7 cellular contexts compared by ENCODE assay signal in genomic region chr19:43662487-43662886, GRCh38. TPM values are rescaled to one million over a fixed set of nuclear protein-coding genes. Genes with fewer than 3 reads are reported as not detected.
DNase-seq lines count a peak whose midpoint lies in the region; TF ChIP-seq lines count a peak whose summit lies in the region.
"Had no signal": no experiment of that assay in that cellular context is flagged by ENCODE, and none has a peak within 500 bp of the region (broad histone marks: within the 10 kb centered on the region; RNA-seq: fewer than 3 reads in every experiment).

No MANE protein-coding gene starts in this region.

- DNase-seq in DMS114 treated with DMSO at 0.1 percent for 48 hours (lab: John Stamatoyannopoulos, UW; ENCODE audit: unreplicated experiment): peak; percentile 15
- DNase-seq in RWPE1 (ENCODE audit: low spot score): no peak
- DNase-seq in iris pigment epithelial cell (ENCODE audit: low read depth): peak; percentile 15
- DNase-seq in spleen: no peak
- DNase-seq in NCI-H774 (lab: John Stamatoyannopoulos, UW): no peak
- no peak for DNase-seq in RPMI8226
- DNase-seq: NCI-H510A treated with DMSO at 0.1 percent for 48 hours had no signal

- peaks cover 0 to 11% (median 9%) of the 10 kb centered on the region in 8 donors for H3K9me3 ChIP-seq in spleen

- no peaks in the 10 kb centered on the region for H3K27me3 ChIP-seq in spleen (replicated peaks in 1 of 7)

- H3K4me1 ChIP-seq in spleen: peaks cover 3 to 46% (median 14%) of the 10 kb centered on the region in 6 donors

- no peak overlapping the region for H3K4me3 ChIP-seq in spleen

- H3K36me3 ChIP-seq in spleen: peaks cover 0 to 98% (median 16%) of the 10 kb centered on the region in 6 donors

- intact Hi-C loops in spleen (cut with DNase I; ENCODE audit: low total_unique reads): no loop called here

- POLR2A ChIA-PET in RWPE1 (lab: Yijun Ruan, JAX; ENCODE audit: low non-redundant PET): interaction anchor here (0.7 kb wide), 1 partner anchor 135 kb away, joined by 3 read pairs; no protein-coding TSS in a partner anchor

- CTCF ChIA-PET in RWPE1 (lab: Yijun Ruan, JAX): interaction anchor here (0.6 kb wide), 1 partner anchor 10 kb away, joined by 3 read pairs; no protein-coding TSS in a partner anchor

- H3K27ac ChIP-seq in RWPE1: no peak overlapping the region
- H3K27ac ChIP-seq in spleen: no peak overlapping the region

- TF ChIP-seq POLR2A in spleen (IDR thresholded peaks at IDR 0.05): no peak

- 0 out of 2 replicates have a peak, but pooled peaks have one; percentile 9 for TF ChIP-seq CTCF in RWPE1 (conservative IDR thresholded peaks at IDR 0.05; ENCODE audit: low read depth)
- no peak for TF ChIP-seq CTCF in spleen (IDR thresholded peaks at IDR 0.05 in 8 of 11, conservative IDR thresholded peaks at IDR 0.05 in 3 of 11)

- WGBS in spleen, 5 donors: 92 to 98% (median 97%) methylated on average over 6 of the region's 6 CpGs

RNA-seq across cellular contexts. Expression of gene PLAUR, which starts 7.5 kb away (rescaled TPM):
- 10 to 100 TPM; 20.3 to 86.4 (median 41.7) TPM for total RNA-seq in spleen
- polyA plus RNA-seq in spleen: 10 to 100 TPM in 1 of 3 donors, 1 to 10 TPM in 2; 7.3 to 12.0 (median 8.7) TPM

RNA-seq across cellular contexts. Expression of gene CADM4, which starts 22.8 kb away (rescaled TPM):
- total RNA-seq in spleen: 1 to 10 TPM; 1.8 to 3.5 (median 2.0) TPM
- polyA plus RNA-seq in spleen: 1 to 10 TPM in 2 of 3 donors, under 1 TPM in 1; 0.89 to 4.7 (median 2.2) TPM

RNA-seq across cellular contexts. Expression of gene ZNF428, which starts 43.1 kb away (rescaled TPM):
- total RNA-seq in spleen: 10 to 100 TPM; 19.9 to 29.4 (median 26.2) TPM
- polyA plus RNA-seq in spleen: 10 to 100 TPM; 36.0 to 54.7 (median 51.9) TPM

RNA-seq across cellular contexts. Expression of gene SRRM5, which starts 50.6 kb away (rescaled TPM):
- total RNA-seq in spleen: under 1 TPM; 0.32 to 0.94 (median 0.40) TPM
- under 1 TPM; 0.26 to 0.54 (median 0.52) TPM for polyA plus RNA-seq in spleen

RNA-seq across cellular contexts. Expression of gene IRGC, which starts 53.4 kb away (rescaled TPM):
- total RNA-seq in spleen: not detected
- polyA plus RNA-seq in spleen: not detected

Comparison
In these comparisons a context has a peak if more than half of its experiments do, and no peak if none do; other contexts are left out.
1. DNase-seq: peak in DMS114 treated with DMSO at 0.1 percent for 48 hours (single experiment) and iris pigment epithelial cell (single experiment); none in RWPE1 (single experiment), spleen (single experiment), NCI-H774 (single experiment) and RPMI8226 (single experiment).